Comparison of ENCODE assay signal across 8 cellular contexts in genomic region chr17:36849871-36850348, GRCh38.
DNase-seq lines count a peak whose midpoint lies in the region; ATAC-seq lines count a peak whose summit lies in the region.

No MANE protein-coding gene starts in this region.

- H3K23ac ChIP-seq in mesendoderm (ENCODE audit: low read length) = no peak overlapping the region

- H3K36me3 ChIP-seq in BLaER1 treated with 17β-estradiol and CSF1 and Interleukin-3, amounts not matched to agents 10 nM and 100 nM = no peaks in the 10 kb centered on the region
- no peaks in the 10 kb centered on the region for H3K36me3 ChIP-seq in mesendoderm (ENCODE audit: control insufficient read depth, insufficient read depth, low read length)

- WGBS in mesendoderm (ENCODE audit: extremely low coverage, insufficient coverage, low lambda C conversion rate) = no CpG with 5 or more reads among the region's 9 CpGs

- H4K8ac ChIP-seq in mesendoderm (ENCODE audit: low read depth, low read length) = no peak overlapping the region

- no peak overlapping the region for H2AK5ac ChIP-seq in mesendoderm (ENCODE audit: low read length)

- H2BK120ac ChIP-seq in mesendoderm (ENCODE audit: low read depth, low read length) = peak overlapping the region; percentile 73

- no peaks in the 10 kb centered on the region for H3K27me3 ChIP-seq in BLaER1 treated with 17β-estradiol and CSF1 and Interleukin-3, amounts not matched to agents 10 nM and 100 nM
- no peaks in the 10 kb centered on the region for H3K27me3 ChIP-seq in mesendoderm (ENCODE audit: insufficient read depth, low read length, poor library complexity)

- H3K56ac ChIP-seq in mesendoderm (ENCODE audit: low read length) = peak overlapping the region; percentile 88

- peak; percentile 95 for DNase-seq in HT1080 (ENCODE audit: low read depth)
- DNase-seq in activated T-cell treated with anti-CD3 and anti-CD28 coated beads, Interleukin-2, amount 50 U/mL, for 72 hours = peak; percentile 55 to 59
- peak; percentile 97 for DNase-seq in mesendoderm
- DNase-seq in NCI-H2107 treated with DMSO at 0.1 percent for 48 hours (lab: John Stamatoyannopoulos, UW; ENCODE audit: unreplicated experiment) = no peak

- H3K27ac ChIP-seq in BLaER1 treated with 17β-estradiol and CSF1 and Interleukin-3, amounts not matched to agents 10 nM and 100 nM = peak overlapping the region in 10 of 11 experiments; percentile 12 to 70 (median 48); a peak in 17 of 22 replicates
- peak overlapping the region; percentile 87 for H3K27ac ChIP-seq in mesendoderm (ENCODE audit: low read depth, low read length)

- H3K9me3 ChIP-seq in BLaER1 treated with 17β-estradiol and CSF1 and Interleukin-3, amounts not matched to agents 10 nM and 100 nM (replicated peaks in 1 of 11) = no peaks in the 10 kb centered on the region

- H3K27me3 Mint-ChIP-seq in activated T-cell treated with anti-CD3 and anti-CD28 coated beads, Interleukin-2, amount 50 U/mL, for 72 hours (ENCODE audit: low read depth) = peaks cover 22% of the 10 kb centered on the region

- H3K36me3 Mint-ChIP-seq in activated T-cell treated with anti-CD3 and anti-CD28 coated beads, Interleukin-2, amount 50 U/mL, for 72 hours (ENCODE audit: insufficient read depth in 2 of 2) = no peaks in the 10 kb centered on the region

- H4K5ac ChIP-seq in mesendoderm (ENCODE audit: low read length) = no peak overlapping the region

- H3K18ac ChIP-seq in mesendoderm (ENCODE audit: low read length) = no peak overlapping the region

- H3K4ac ChIP-seq in mesendoderm (ENCODE audit: low read depth, low read length) = peak overlapping the region; percentile 60

- H3K79me1 ChIP-seq in mesendoderm (ENCODE audit: low read length) = no peaks in the 10 kb centered on the region

- H3K27ac Mint-ChIP-seq in activated T-cell treated with anti-CD3 and anti-CD28 coated beads, Interleukin-2, amount 50 U/mL, for 72 hours = no peak overlapping the region

- no peaks in the 10 kb centered on the region for H4K20me1 ChIP-seq in BLaER1 treated with 17β-estradiol and CSF1 and Interleukin-3, amounts not matched to agents 10 nM and 100 nM

- no peaks in the 10 kb centered on the region for H3K9me3 Mint-ChIP-seq in activated T-cell treated with anti-CD3 and anti-CD28 coated beads, Interleukin-2, amount 50 U/mL, for 72 hours

- no peak overlapping the region for H2BK15ac ChIP-seq in mesendoderm (replicated peaks; ENCODE audit: low read depth)

- peaks cover 44% of the 10 kb centered on the region for H3K4me1 Mint-ChIP-seq in activated T-cell treated with anti-CD3 and anti-CD28 coated beads, Interleukin-2, amount 50 U/mL, for 72 hours (ENCODE audit: low read depth)

- H2BK5ac ChIP-seq in mesendoderm (ENCODE audit: low read length) = peak overlapping the region; percentile 90

- peak overlapping the region; percentile 72 to 74 for H3K4me3 Mint-ChIP-seq in activated T-cell treated with anti-CD3 and anti-CD28 coated beads, Interleukin-2, amount 50 U/mL, for 72 hours

- no peaks in the 10 kb centered on the region for H3K79me2 ChIP-seq in mesendoderm (ENCODE audit: control insufficient read depth, insufficient read depth, low read length)

- peak overlapping the region in 3 of 10 experiments; percentile 23 to 36 (median 26); a peak in 2 of 20 replicates for H3K4me3 ChIP-seq in BLaER1 treated with 17β-estradiol and CSF1 and Interleukin-3, amounts not matched to agents 10 nM and 100 nM
- no peak overlapping the region for H3K4me3 ChIP-seq in mesendoderm (ENCODE audit: low read length)

- peak overlapping the region; percentile 73 to 92 (median 81) for H3K4me2 ChIP-seq in BLaER1 treated with 17β-estradiol and CSF1 and Interleukin-3, amounts not matched to agents 10 nM and 100 nM
- H3K4me2 ChIP-seq in mesendoderm (ENCODE audit: low read length) = no peak overlapping the region

- peak overlapping the region in 8 of 11 experiments; percentile 6 to 48 (median 32); a peak in 8 of 22 replicates for H3K9ac ChIP-seq in BLaER1 treated with 17β-estradiol and CSF1 and Interleukin-3, amounts not matched to agents 10 nM and 100 nM
- peak overlapping the region; percentile 26 for H3K9ac ChIP-seq in mesendoderm (ENCODE audit: low read length)

- peak; percentile 70 to 85 for ATAC-seq in activated T-cell treated with anti-CD3 and anti-CD28 coated beads, Interleukin-2, amount 50 U/mL, for 72 hours (replicated peaks in 1 of 2)
- ATAC-seq in GM18520 (IDR thresholded peaks at IDR 0.05; ENCODE audit: unreplicated experiment) = no peak
- ATAC-seq in GM19452 (IDR thresholded peaks at IDR 0.05; ENCODE audit: unreplicated experiment) = no peak
- no peak for ATAC-seq in HG03025 (IDR thresholded peaks at IDR 0.05; ENCODE audit: low FRiP score, unreplicated experiment)

- H3K4me1 ChIP-seq in BLaER1 treated with 17β-estradiol and CSF1 and Interleukin-3, amounts not matched to agents 10 nM and 100 nM = peaks cover 45 to 78% (median 67%) of the 10 kb centered on the region in 10 experiments
- H3K4me1 ChIP-seq in mesendoderm (ENCODE audit: control insufficient read depth, low read depth, low read length) = peaks cover 39% of the 10 kb centered on the region

Comparison
In these comparisons a context has a peak if more than half of its experiments do, and no peak if none do; other contexts are left out.
1. ATAC-seq: peak in activated T-cell treated with anti-CD3 and anti-CD28 coated beads, Interleukin-2, amount 50 U/mL, for 72 hours (2 of 2); none in GM18520 (single experiment), GM19452 (single experiment) and HG03025 (single experiment).